Comparison of ENCODE assay signal across 18 cellular contexts in genomic region chr9:91914404-91914803, GRCh38. TPM values are rescaled to one million over a fixed set of nuclear protein-coding genes. Genes with fewer than 3 reads are reported as not detected.
DNase-seq lines count a peak whose midpoint lies in the region; ATAC-seq, FAIRE-seq and TF ChIP-seq lines count a peak whose summit lies in the region.
"Had no signal": no experiment of that assay in that cellular context is flagged by ENCODE, and none has a peak within 500 bp of the region (broad histone marks: within the 10 kb centered on the region; RNA-seq: fewer than 3 reads in every experiment).

No MANE protein-coding gene starts in this region.

- no peak overlapping the region for H3K4me3 Mint-ChIP-seq in GM23338
- H3K4me3 Mint-ChIP-seq: HFFc6 had no signal

- H3K4me3 ChIP-seq in GM23338 (no peak overlapping the region), H1 (ENCODE audit: extremely low read depth in 1 of 4, insufficient read depth in 2 of 4, low read depth in 3 of 4, low read length in 4 of 4) (no peak overlapping the region), mesendoderm (ENCODE audit: low read length) (no peak overlapping the region), aorta (ENCODE audit: low read length in 2 of 2) (no peak overlapping the region)
- H3K4me3 ChIP-seq: PC-9 had no signal

- H4K20me1 ChIP-seq in GM23338 (replicated peaks; ENCODE audit: insufficient read depth) (peaks cover 6% of the 10 kb centered on the region), H1 (replicated peaks in 1 of 2; ENCODE audit: control insufficient read depth in 1 of 2, insufficient read depth in 2 of 2, low read length in 2 of 2) (peaks cover 2% of the 10 kb centered on the region in 2 experiments)

- H2BK20ac ChIP-seq in H1 (ENCODE audit: low read length) = no peak overlapping the region

- no peaks in the 10 kb centered on the region for H3K9me3 Mint-ChIP-seq in GM23338
- H3K9me3 Mint-ChIP-seq: HFFc6 had no signal

- H3K27ac Mint-ChIP-seq in GM23338 = no peak overlapping the region
- H3K27ac Mint-ChIP-seq: HFFc6 had no signal

- H3K9me2 ChIP-seq in GM23338 (ENCODE audit: insufficient read depth) = 0 out of 2 replicates have a peak, but pooled peaks cover under 1% of the 10 kb centered on the region

- H3K27ac ChIP-seq in GM23338 (ENCODE audit: low read depth) = no peak overlapping the region
- H3K27ac ChIP-seq in H1 (ENCODE audit: low read depth, low read length) = no peak overlapping the region
- no peak overlapping the region for H3K27ac ChIP-seq in mesendoderm (ENCODE audit: low read depth, low read length)
- no peak overlapping the region for H3K27ac ChIP-seq in aorta (ENCODE audit: low read depth in 1 of 2, low read length in 2 of 2)
- H3K27ac ChIP-seq: C4-2B, KMS-11, PC-9 had no signal

- no peak overlapping the region for H2BK15ac ChIP-seq in H1 (ENCODE audit: low read length)
- H2BK15ac ChIP-seq in mesendoderm (replicated peaks; ENCODE audit: low read depth) = no peak overlapping the region

- peaks cover 7% of the 10 kb centered on the region for H3K4me1 Mint-ChIP-seq in GM23338

- H3K4me2 ChIP-seq in GM23338 (no peak overlapping the region), H1 (ENCODE audit: insufficient read depth in 1 of 2, low read depth in 2 of 2, low read length in 2 of 2) (no peak overlapping the region), mesendoderm (ENCODE audit: low read length) (no peak overlapping the region)
- H3K4me2 ChIP-seq: KMS-11, PC-9 had no signal

- H3K18ac ChIP-seq in H1 (ENCODE audit: extremely low read depth, low read length) (no peak overlapping the region), mesendoderm (ENCODE audit: low read length) (no peak overlapping the region)

- no peaks in the 10 kb centered on the region for H3K23me2 ChIP-seq in H1 (ENCODE audit: low read depth, low read length)

- no peak overlapping the region; the same call in 1 of the 2 replicates for H4K8ac ChIP-seq in H1 (ENCODE audit: extremely low read depth, insufficient read depth, low read length)
- H4K8ac ChIP-seq in mesendoderm (ENCODE audit: low read depth, low read length) = no peak overlapping the region

- H2BK120ac ChIP-seq in H1 (replicated peaks; ENCODE audit: low read depth, low read length) = no peak overlapping the region
- H2BK120ac ChIP-seq in mesendoderm (ENCODE audit: low read depth, low read length) = no peak overlapping the region

- H3K36me3 ChIP-seq in GM23338 (ENCODE audit: insufficient read depth) (no peaks in the 10 kb centered on the region), H1 (ENCODE audit: control insufficient read depth in 2 of 4, insufficient read depth in 4 of 4, low read length in 3 of 4) (no peaks in the 10 kb centered on the region), mesendoderm (ENCODE audit: control insufficient read depth, insufficient read depth, low read length) (peaks cover 3% of the 10 kb centered on the region), aorta (ENCODE audit: control insufficient read depth in 1 of 2, insufficient read depth in 2 of 2, low read length in 1 of 2) (no peaks in the 10 kb centered on the region)

- FAIRE-seq in H1 (lab: Jason Lieb, UNC) (no peak), D721Med (lab: Jason Lieb, UNC) (no peak)

- H3K9ac ChIP-seq in H1 (replicated peaks in 1 of 4; ENCODE audit: extremely low read depth in 1 of 4, low read depth in 3 of 4, low read length in 3 of 4) (no peak overlapping the region), mesendoderm (ENCODE audit: low read length) (no peak overlapping the region)
- H3K9ac ChIP-seq: KMS-11 had no signal

- TF ChIP-seq EP300 in H1 (IDR thresholded peaks at IDR 0.05; ENCODE audit: borderline replicate concordance in 1 of 2, low read depth in 2 of 2, low read length in 2 of 2) = no peak

- H2AK5ac ChIP-seq in H1 (ENCODE audit: low read depth, low read length) (no peak overlapping the region), mesendoderm (ENCODE audit: low read length) (no peak overlapping the region)

- no peaks in the 10 kb centered on the region for H3K36me3 Mint-ChIP-seq in GM23338 (ENCODE audit: low read depth)

- 0 out of 2 replicates have a peak, but pooled peaks cover 2% of the 10 kb centered on the region for H3K79me2 ChIP-seq in GM23338 (replicated peaks; ENCODE audit: insufficient read depth)
- H3K79me2 ChIP-seq in H1 (ENCODE audit: control insufficient read depth in 1 of 2, insufficient read depth in 2 of 2, low read length in 2 of 2) = no peaks in the 10 kb centered on the region
- H3K79me2 ChIP-seq in mesendoderm (ENCODE audit: control insufficient read depth, insufficient read depth, low read length) = peaks cover 55% of the 10 kb centered on the region

- no peak overlapping the region for H4K91ac ChIP-seq in H1 (replicated peaks; ENCODE audit: insufficient read length, low read length)

- ATAC-seq in GM23338 (peak; percentile 67), aorta (ENCODE audit: low FRiP score) (no peak)

- no peak overlapping the region for H2AFZ ChIP-seq in GM23338
- H2AFZ ChIP-seq in H1 (ENCODE audit: low read length) = no peak overlapping the region
- H2AFZ ChIP-seq: PC-9 had no signal

- H3K27me3 Mint-ChIP-seq in GM23338 (ENCODE audit: insufficient read depth, low read depth, poor library complexity) = peaks cover 5% of the 10 kb centered on the region

- intact Hi-C loops in aorta (cut with DNase I) = no loop called here

- H3K4ac ChIP-seq in H1 (replicated peaks; ENCODE audit: insufficient read length, low read depth, low read length) = no peak overlapping the region
- no peak overlapping the region for H3K4ac ChIP-seq in mesendoderm (ENCODE audit: low read depth, low read length)

- no peak overlapping the region for H2BK5ac ChIP-seq in H1 (ENCODE audit: low read depth, low read length)
- no peak overlapping the region for H2BK5ac ChIP-seq in mesendoderm (ENCODE audit: low read length)

- no peaks in the 10 kb centered on the region for H3F3A ChIP-seq in GM23338 (replicated peaks; ENCODE audit: low read depth)

- CTCF ChIA-PET in HEK293T (lab: Yijun Ruan, JAX) (no interaction called here), H1 (lab: Charles Lee; ENCODE audit: partially characterized antibody) (interaction anchor here (0.7 to 1.8 kb wide), 7 partner anchors 25 to 167 kb away, joined by 3 to 5 read pairs (median 3); partner anchors contain the start of gene ROR2)

- POLR2A ChIA-PET in HEK293T (lab: Yijun Ruan, JAX) = no interaction called here
- POLR2A ChIA-PET in H1 (lab: Charles Lee; ENCODE audit: partially characterized antibody) = interaction anchor here (1.9 kb wide), 1 partner anchor 10 kb away, joined by 4 read pairs; no protein-coding TSS in a partner anchor

- no peak for TF ChIP-seq RAD21 in H1 (IDR thresholded peaks at IDR 0.05 in 1 of 2, conservative IDR thresholded peaks at IDR 0.05 in 1 of 2; ENCODE audit: low read depth in 2 of 2, low read length in 2 of 2)

- TF ChIP-seq CTCF in GM23338 (conservative IDR thresholded peaks at IDR 0.05; ENCODE audit: low read depth in 2 of 2) (no peak), H1 (IDR thresholded peaks at IDR 0.05; ENCODE audit: control extremely low read depth in 1 of 3, insufficient read depth in 1 of 3, low read depth in 1 of 3, low read length in 3 of 3) (no peak), D721Med (IDR thresholded peaks at IDR 0.05; ENCODE audit: insufficient read depth, missing control alignments) (no peak)

- H3K14ac ChIP-seq in H1 (ENCODE audit: insufficient read length) = no peak overlapping the region

- H3K79me1 ChIP-seq in H1 (ENCODE audit: low read depth, low read length) = no peaks in the 10 kb centered on the region
- H3K79me1 ChIP-seq in mesendoderm (ENCODE audit: low read length) = peaks cover 34% of the 10 kb centered on the region

- H3K27me3 ChIP-seq in GM23338 (ENCODE audit: insufficient read depth) (0 out of 2 replicates have a peak, but pooled peaks cover 2% of the 10 kb centered on the region), H1 (replicated peaks in 1 of 4; ENCODE audit: control insufficient read depth in 3 of 4, extremely low read depth in 1 of 4, insufficient read depth in 3 of 4, low read length in 3 of 4) (peaks cover 0 to 4% (median 0%) of the 10 kb centered on the region in 4 experiments; a peak in 2 of 7 replicates), mesendoderm (ENCODE audit: insufficient read depth, low read length, poor library complexity) (no peaks in the 10 kb centered on the region), aorta (ENCODE audit: control insufficient read depth in 1 of 2, insufficient read depth in 2 of 2, low read length in 1 of 2) (no peaks in the 10 kb centered on the region)

- no peak overlapping the region for H4K5ac ChIP-seq in H1 (ENCODE audit: insufficient read length, low read depth, low read length)
- H4K5ac ChIP-seq in mesendoderm (ENCODE audit: low read length) = no peak overlapping the region

- no peak overlapping the region for H2BK12ac ChIP-seq in H1 (ENCODE audit: low read depth, low read length)

- no peaks in the 10 kb centered on the region; the same call in 1 of the 2 replicates for H3K4me1 ChIP-seq in GM23338 (ENCODE audit: insufficient read depth)
- H3K4me1 ChIP-seq in H1 (replicated peaks in 1 of 4; ENCODE audit: control insufficient read depth in 3 of 4, insufficient read depth in 4 of 4, low read length in 3 of 4) = no peaks in the 10 kb centered on the region
- H3K4me1 ChIP-seq in mesendoderm (ENCODE audit: control insufficient read depth, low read depth, low read length) = peaks cover 14% of the 10 kb centered on the region
- H3K4me1 ChIP-seq in aorta (ENCODE audit: control insufficient read depth in 1 of 2, insufficient read depth in 2 of 2, low read length in 2 of 2) = no peaks in the 10 kb centered on the region

- H3K9me3 ChIP-seq in H1 (ENCODE audit: insufficient read depth in 2 of 2, low read depth in 1 of 2, low read length in 1 of 2) (no peaks in the 10 kb centered on the region), aorta (ENCODE audit: control insufficient read depth, low read length) (peaks cover 1% of the 10 kb centered on the region)

- 89% methylated on average over 10 of the region's 10 CpGs; no CpG with 5 or more reads in 1 of the 2 experiments for WGBS in H1 (ENCODE audit: extremely low coverage in 1 of 2, insufficient coverage in 1 of 2, insufficient read length in 1 of 2, insufficient replicate concordance in 2 of 2, low coverage in 1 of 2, low lambda C conversion rate in 2 of 2, missing lambda C conversion rate in 1 of 2), 2 experiments
- no CpG with 5 or more reads among the region's 10 CpGs for WGBS in mesendoderm (ENCODE audit: extremely low coverage, insufficient coverage, low lambda C conversion rate)
- WGBS in aorta, 2 donors = 75 to 76% methylated on average over 10 of the region's 10 CpGs

- DNase-seq in GM23338 (ENCODE audit: low spot score) (peak; percentile 61), HEK293T (ENCODE audit: extremely low spot score) (no peak), H1 (ENCODE audit: low read depth in 1 of 2, low spot score in 2 of 2) (peak in 1 of 2 experiments; percentile 62), mesendoderm (no peak), aorta (no peak), GOT3 (lab: John Stamatoyannopoulos, UW) (no peak), D721Med (ENCODE audit: insufficient read length, low spot score) (no peak)
- DNase-seq: DMS 273 treated with DMSO at 0.1 percent for 48 hours, DND-41, HFFc6, MV-4-11, NCI-H1436 treated with DMSO at 0.1 percent for 48 hours, NCI-H2029, NCI-H2171, NCI-H526, PC-9 had no signal

- H3K56ac ChIP-seq in H1 (replicated peaks; ENCODE audit: insufficient read length, low read depth, low read length) (no peak overlapping the region), mesendoderm (ENCODE audit: low read length) (peak overlapping the region; percentile 1)

- no peak overlapping the region for H3K23ac ChIP-seq in H1 (ENCODE audit: insufficient read length)
- H3K23ac ChIP-seq in mesendoderm (ENCODE audit: low read length) = no peak overlapping the region

- no peak for TF ChIP-seq POLR2A in H1 (IDR thresholded peaks at IDR 0.05; ENCODE audit: control extremely low read depth in 1 of 2, low read depth in 2 of 2, low read length in 2 of 2)

RNA-seq across cellular contexts. Expression of gene ROR2, which starts 35.6 kb away (rescaled TPM):
- total RNA-seq in GM23338 (2014; rRNA removed; shearing (Covaris generic)) = 15.5 and 18.8 TPM in 2 replicates
- polyA plus RNA-seq in GM23338 (2016; fragmentation: Nextera tagmentation; extraction: Ambion mirVana) (6.0 and 8.1 TPM in 2 replicates), H1 (2011; rRNA removed) (2.7 and 5.4 TPM in 2 replicates), aorta (not detected)
- 4.0 and 4.3 TPM in 2 replicates for total RNA-seq in H1 (2021; fragmentation: NEBNext Ultra II Directional; extraction: Animal tissue kit (Norgen Biotek cat#: 25700))
- polyA plus RNA-seq in H1 (2011; cell fraction: cytosol; rRNA removed) = 3.3 TPM
- polyA plus RNA-seq in H1 (2011; cell fraction: nucleus; rRNA removed) = 4.9 TPM
- 2.2 to 3.4 TPM (median 2.9 TPM) in 4 replicates for polyA plus RNA-seq in H1 (2012, experiment 1 of 2)
- 2.7 TPM for polyA plus RNA-seq in H1 (2012, experiment 2 of 2)
- polyA plus RNA-seq in H1 (2013, experiment 1 of 2) = 5.8 TPM
- polyA plus RNA-seq in H1 (2013, experiment 2 of 2) = 6.1 TPM
- 3.7 and 4.4 TPM in 2 replicates for polyA minus RNA-seq in H1 (2011; rRNA and poly(A)+ RNA removed)
- polyA minus RNA-seq in H1 (2011; cell fraction: cytosol; rRNA and poly(A)+ RNA removed) = 3.7 TPM
- polyA minus RNA-seq in H1 (2011; cell fraction: nucleus; rRNA and poly(A)+ RNA removed) = 3.0 TPM
- 24.3 TPM for polyA plus RNA-seq in mesendoderm (2013, experiment 1 of 2)
- 22.3 TPM for polyA plus RNA-seq in mesendoderm (2013, experiment 2 of 2)
- 1 to 10 TPM; 1.6 to 5.8 TPM for total RNA-seq in aorta
- total RNA-seq: PC-9 had no signal
